13 cellular contexts compared by ENCODE assay signal in genomic region chr4:6762244-6762615, GRCh38.
"Had no signal": no experiment of that assay in that cellular context is flagged by ENCODE, and none has a peak within 500 bp of the region (broad histone marks: within the 10 kb centered on the region; RNA-seq: fewer than 3 reads in every experiment).

No MANE protein-coding gene starts in this region.

- DNase-seq: activated CD4-positive, alpha-beta T cell treated with anti-CD3 and anti-CD28 coated beads, Interleukin-2, amount 50 U/mL, for 1 hour; activated effector memory CD4-positive, alpha-beta T cell treated with Interleukin-2 at 50 U/mL for 16 hours; activated T-cell treated with anti-CD3 and anti-CD28 coated beads, Interleukin-2, amount 50 U/mL, for 1 hour; amniotic stem cell; brain microvascular endothelial cell; gastrocnemius medialis; left colon; naive thymus-derived CD4-positive, alpha-beta T cell; stomach; tibial artery had no signal

- H3K4me3 ChIP-seq: gastrocnemius medialis, skin epidermis, stomach, tibial artery had no signal

- H3K9me3 ChIP-seq: gastrocnemius medialis, neutrophil, stomach, tibial artery had no signal

- H3K4me1 ChIP-seq: gastrocnemius medialis had no signal

- FAIRE-seq: TTC549 had no signal

- H3K27ac ChIP-seq: brain microvascular endothelial cell, gastrocnemius medialis, neutrophil, skin epidermis, stomach, tibial artery had no signal

- H3K27me3 ChIP-seq: brain microvascular endothelial cell, gastrocnemius medialis, tibial artery had no signal

- H3K36me3 ChIP-seq: brain microvascular endothelial cell, gastrocnemius medialis, neutrophil, stomach, tibial artery had no signal

- ATAC-seq: gastrocnemius medialis, left colon had no signal
